Comparison of ENCODE assay signal across 23 cellular contexts in genomic region chr19:41478875-41479756, GRCh38. TPM values are rescaled to one million over a fixed set of nuclear protein-coding genes. Genes with fewer than 3 reads are reported as not detected.
DNase-seq lines count a peak whose midpoint lies in the region; ATAC-seq and TF ChIP-seq lines count a peak whose summit lies in the region.
"Had no signal": no experiment of that assay in that cellular context is flagged by ENCODE, and none has a peak within 500 bp of the region (broad histone marks: within the 10 kb centered on the region; RNA-seq: fewer than 3 reads in every experiment).

No MANE protein-coding gene starts in this region.

- H3K36me3 ChIP-seq in body of pancreas (replicated peaks in 1 of 2; ENCODE audit: insufficient read depth in 1 of 2, low read depth in 2 of 2) (no peaks in the 10 kb centered on the region), gastroesophageal sphincter (no peaks in the 10 kb centered on the region), lung (ENCODE audit: control insufficient read depth in 2 of 2, insufficient read depth in 2 of 2, low read length in 2 of 2) (no peaks in the 10 kb centered on the region), thyroid gland (no peaks in the 10 kb centered on the region), mesendoderm (ENCODE audit: control insufficient read depth, insufficient read depth, low read length) (no peaks in the 10 kb centered on the region)
- H3K36me3 ChIP-seq: BE2C had no signal

- ATAC-seq in body of pancreas, result no peak
- ATAC-seq in gastroesophageal sphincter, result peak; percentile 53
- ATAC-seq in lung (ENCODE audit: insufficient read depth, low FRiP score), result no peak
- ATAC-seq: activated CD8-positive, alpha-beta T cell treated with anti-CD3 and anti-CD28 coated beads, Interleukin-2, amount 10 ng/mL, durations not matched to agents 7 days and 5 days; activated naive CD4-positive, alpha-beta T cell treated with anti-CD3 and anti-CD28 coated beads, Interleukin-2, amount 50 U/mL, for 72 hours; activated T-cell treated with anti-CD3 and anti-CD28 coated beads, Interleukin-2, amount 50 U/mL, for 72 hours had no signal

- no TSS peak for BruUV-seq in Calu3 (replicated peaks; lab: Mats Ljungman, UMichigan)

- H3K27me3 ChIP-seq in body of pancreas (no peaks in the 10 kb centered on the region), gastroesophageal sphincter (peaks cover 76% of the 10 kb centered on the region), lung (ENCODE audit: control insufficient read depth, insufficient read depth) (no peaks in the 10 kb centered on the region), thyroid gland (no peaks in the 10 kb centered on the region), mesendoderm (ENCODE audit: insufficient read depth, low read length, poor library complexity) (no peaks in the 10 kb centered on the region)
- H3K27me3 ChIP-seq: hepatocyte had no signal

- no peak overlapping the region for H3K9ac ChIP-seq in mesendoderm (ENCODE audit: low read length)

- H3K4me2 ChIP-seq in mesendoderm (ENCODE audit: low read length), result no peak overlapping the region
- H3K4me2 ChIP-seq: hepatocyte had no signal

- TF ChIP-seq EP300 in gastroesophageal sphincter (IDR thresholded peaks at IDR 0.05), result no peak

- no peaks in the 10 kb centered on the region for H3K79me1 ChIP-seq in mesendoderm (ENCODE audit: low read length)

- CTCF ChIA-PET in Calu3 (lab: Charles Lee), result interaction anchor here (0.5 to 0.7 kb wide), 2 partner anchors 233 to 766 kb away, joined by 3 to 4 read pairs; no protein-coding TSS in a partner anchor

- H3K27me3 Mint-ChIP-seq in Calu3 (ENCODE audit: unreplicated experiment), result peaks cover 100% of the 10 kb centered on the region

- H3K9me3 Mint-ChIP-seq in Calu3 (ENCODE audit: low read depth, unreplicated experiment), result no peaks in the 10 kb centered on the region
- H3K9me3 Mint-ChIP-seq: activated naive CD4-positive, alpha-beta T cell treated with anti-CD3 and anti-CD28 coated beads, Interleukin-2, amount 50 U/mL, for 72 hours; activated T-cell treated with anti-CD3 and anti-CD28 coated beads, Interleukin-2, amount 50 U/mL, for 72 hours; T-helper 2 cell treated with Interferon-gamma antibody and Interleukin-4, amounts not matched to agents 5 μg/mL and 100 μg/mL, for 36 hours had no signal

- DNase-seq in body of pancreas (no peak), lung (ENCODE audit: low spot score) (no peak), thyroid gland (no peak), mesendoderm (no peak), Calu3 (no peak), hippocampal formation (lab: John Stamatoyannopoulos, UW) (no peak)
- DNase-seq: activated B cell treated with CpG ODN at 0.5 μM for 24 hours; activated CD8-positive, alpha-beta T cell treated with anti-CD3 and anti-CD28 coated beads, Interleukin-2, amount 10 ng/mL, durations not matched to agents 7 days and 5 days; activated T-cell treated with anti-CD3 and anti-CD28 coated beads, Interleukin-2, amount 50 U/mL, for 72 hours; BE2C; GDM1; HCEC 1CT; NCI-H1048; occipital lobe; stimulated activated CD4-positive, alpha-beta T cell treated with anti-CD3 and anti-CD28 coated beads, Interleukin-4, amount 100 ng/mL, for 24 hours; substantia nigra had no signal

- TF ChIP-seq CTCF in body of pancreas (IDR thresholded peaks at IDR 0.05) (no peak), gastroesophageal sphincter (IDR thresholded peaks at IDR 0.05) (no peak), lung (IDR thresholded peaks at IDR 0.05; ENCODE audit: control extremely low read depth, extremely low read depth) (no peak), thyroid gland (IDR thresholded peaks at IDR 0.05) (no peak), Calu3 (IDR thresholded peaks at IDR 0.05; ENCODE audit: unreplicated experiment) (no peak)

- H3K4me1 Mint-ChIP-seq in Calu3 (ENCODE audit: low read depth, unreplicated experiment), result no peaks in the 10 kb centered on the region
- H3K4me1 Mint-ChIP-seq: brain had no signal

- H2BK5ac ChIP-seq in mesendoderm (ENCODE audit: low read length), result no peak overlapping the region

- H3K36me3 Mint-ChIP-seq in Calu3 (ENCODE audit: insufficient read depth, unreplicated experiment), result no peaks in the 10 kb centered on the region
- H3K36me3 Mint-ChIP-seq: activated naive CD4-positive, alpha-beta T cell treated with anti-CD3 and anti-CD28 coated beads, Interleukin-2, amount 50 U/mL, for 72 hours; brain had no signal

- H3K9me3 ChIP-seq in body of pancreas (no peaks in the 10 kb centered on the region), gastroesophageal sphincter (no peaks in the 10 kb centered on the region), lung (ENCODE audit: control insufficient read depth in 2 of 2, insufficient read depth in 1 of 2, low read length in 1 of 2) (no peaks in the 10 kb centered on the region), thyroid gland (no peaks in the 10 kb centered on the region)
- H3K9me3 ChIP-seq: BE2C had no signal

- H3K4me3 ChIP-seq in body of pancreas, result no peak overlapping the region
- H3K4me3 ChIP-seq in gastroesophageal sphincter, result no peak overlapping the region
- peak overlapping the region; percentile 38 for H3K4me3 ChIP-seq in lung
- no peak overlapping the region for H3K4me3 ChIP-seq in thyroid gland (replicated peaks in 1 of 3)
- H3K4me3 ChIP-seq in mesendoderm (ENCODE audit: low read length), result no peak overlapping the region
- H3K4me3 ChIP-seq: hepatocyte had no signal

- H4K5ac ChIP-seq in mesendoderm (ENCODE audit: low read length), result no peak overlapping the region

- no peak overlapping the region for H3K4ac ChIP-seq in mesendoderm (ENCODE audit: low read depth, low read length)

- H3K4me1 ChIP-seq in body of pancreas (no peaks in the 10 kb centered on the region), gastroesophageal sphincter (no peaks in the 10 kb centered on the region), lung (ENCODE audit: control insufficient read depth in 2 of 2, insufficient read depth in 2 of 2, low read length in 2 of 2) (peaks cover 0 to 18% of the 10 kb centered on the region in 2 donors), thyroid gland (peaks cover 0 to 4% of the 10 kb centered on the region in 2 donors), mesendoderm (ENCODE audit: control insufficient read depth, low read depth, low read length) (no peaks in the 10 kb centered on the region)
- H3K4me1 ChIP-seq: BE2C had no signal

- no peak overlapping the region for H2BK120ac ChIP-seq in mesendoderm (ENCODE audit: low read depth, low read length)

- H2AK5ac ChIP-seq in mesendoderm (ENCODE audit: low read length), result no peak overlapping the region

- no peak overlapping the region for H3K27ac Mint-ChIP-seq in Calu3 (ENCODE audit: unreplicated experiment)
- H3K27ac Mint-ChIP-seq: activated B cell treated with CpG ODN at 0.5 μM for 24 hours; activated CD8-positive, alpha-beta T cell treated with anti-CD3 and anti-CD28 coated beads, Interleukin-2, amount 10 ng/mL, durations not matched to agents 7 days and 5 days; activated naive CD4-positive, alpha-beta T cell treated with anti-CD3 and anti-CD28 coated beads, Interleukin-2, amount 50 U/mL, for 72 hours; activated T-cell treated with anti-CD3 and anti-CD28 coated beads, Interleukin-2, amount 50 U/mL, for 72 hours; brain; T-helper 2 cell treated with Interferon-gamma antibody and Interleukin-4, amounts not matched to agents 5 μg/mL and 100 μg/mL, for 36 hours had no signal

- no peak for TF ChIP-seq POLR2A in body of pancreas (IDR thresholded peaks at IDR 0.05)
- TF ChIP-seq POLR2A in gastroesophageal sphincter (IDR thresholded peaks at IDR 0.05), result no peak
- TF ChIP-seq POLR2A in thyroid gland (IDR thresholded peaks at IDR 0.05), result peak in 1 of 2 donors; percentile 9

- no peak overlapping the region for H3K18ac ChIP-seq in mesendoderm (ENCODE audit: low read length)

- no peak overlapping the region for H2BK15ac ChIP-seq in mesendoderm (replicated peaks; ENCODE audit: low read depth)

- no peak overlapping the region for H3K4me3 Mint-ChIP-seq in Calu3 (ENCODE audit: low read depth, unreplicated experiment)
- H3K4me3 Mint-ChIP-seq: activated B cell treated with CpG ODN at 0.5 μM for 24 hours; activated CD8-positive, alpha-beta T cell treated with anti-CD3 and anti-CD28 coated beads, Interleukin-2, amount 10 ng/mL, durations not matched to agents 7 days and 5 days; activated T-cell treated with anti-CD3 and anti-CD28 coated beads, Interleukin-2, amount 50 U/mL, for 72 hours; brain; T-helper 2 cell treated with Interferon-gamma antibody and Interleukin-4, amounts not matched to agents 5 μg/mL and 100 μg/mL, for 36 hours had no signal

- 59 to 67% methylated on average over 15 of the region's 15 CpGs for WGBS in body of pancreas, 2 donors
- 58 to 78% methylated on average over 11 to 15 of the region's 15 CpGs for WGBS in gastroesophageal sphincter (ENCODE audit: low coverage in 1 of 2), 2 donors
- 53 to 59% methylated on average over 15 of the region's 15 CpGs for WGBS in lung, 2 donors
- WGBS in thyroid gland, 2 donors, result 69 to 74% methylated on average over 15 of the region's 15 CpGs
- no CpG with 5 or more reads among the region's 15 CpGs for WGBS in mesendoderm (ENCODE audit: extremely low coverage, insufficient coverage, low lambda C conversion rate)

- H3K27ac ChIP-seq in body of pancreas (peak overlapping the region in 3 of 4 donors; percentile 9 to 30 (median 26)), gastroesophageal sphincter (peak overlapping the region in 3 of 4 donors; percentile 54 to 65 (median 55)), lung (ENCODE audit: low read depth in 1 of 2, low read length in 1 of 2) (peak overlapping the region; percentile 54 to 85), thyroid gland (peak overlapping the region; percentile 37 to 59 (median 56)), mesendoderm (ENCODE audit: low read depth, low read length) (no peak overlapping the region)
- H3K27ac ChIP-seq: hepatocyte had no signal

- H3K23ac ChIP-seq in mesendoderm (ENCODE audit: low read length), result no peak overlapping the region

- no peak overlapping the region for H4K8ac ChIP-seq in mesendoderm (ENCODE audit: low read depth, low read length)

- no peaks in the 10 kb centered on the region for H3K79me2 ChIP-seq in mesendoderm (ENCODE audit: control insufficient read depth, insufficient read depth, low read length)
- H3K79me2 ChIP-seq: hepatocyte had no signal

- intact Hi-C loops in body of pancreas (cut with DNase I) (no loop called here), thyroid gland (cut with DNase I) (no loop called here), Calu3 (cut with micrococcal nuclease; ENCODE audit: unreplicated experiment) (no loop called here)

- no peak overlapping the region for H3K56ac ChIP-seq in mesendoderm (ENCODE audit: low read length)

RNA-seq across cellular contexts. Expression of gene ERICH4, which starts 36.2 kb away (rescaled TPM):
- total RNA-seq in body of pancreas, result not detected
- not detected for total RNA-seq in gastroesophageal sphincter
- not detected for total RNA-seq in lung
- under 1 TPM in 1 of 2 donors, not detected in 1; 0.16 TPM for polyA plus RNA-seq in lung
- not detected for total RNA-seq in thyroid gland
- not detected for polyA plus RNA-seq in mesendoderm (2013, experiment 1 of 2)
- not detected for polyA plus RNA-seq in mesendoderm (2013, experiment 2 of 2)
- not detected in 2 replicates for total RNA-seq in Calu3 (2022)
- total RNA-seq: activated B cell treated with CpG ODN at 0.5 μM for 24 hours; activated CD8-positive, alpha-beta T cell treated with anti-CD3 and anti-CD28 coated beads, Interleukin-2, amount 10 ng/mL, durations not matched to agents 7 days and 5 days; activated naive CD4-positive, alpha-beta T cell treated with anti-CD3 and anti-CD28 coated beads, Interleukin-2, amount 50 U/mL, for 72 hours; activated T-cell treated with anti-CD3 and anti-CD28 coated beads, Interleukin-2, amount 50 U/mL, for 72 hours; occipital lobe; SK-MEL-5 had no signal
- polyA plus RNA-seq: keratinocyte had no signal

RNA-seq across cellular contexts. Expression of gene DMAC2, which starts 39.4 kb away (rescaled TPM):
- total RNA-seq in body of pancreas, result 10 to 100 TPM; 13.5 to 45.5 TPM
- 10 to 100 TPM; 37.6 to 67.0 (median 51.4) TPM for total RNA-seq in gastroesophageal sphincter
- total RNA-seq in lung, result 10 to 100 TPM; 25.5 to 51.4 TPM
- polyA plus RNA-seq in lung, result 10 to 100 TPM; 46.2 to 51.7 TPM
- total RNA-seq in thyroid gland, result 10 to 100 TPM; 39.1 to 53.1 (median 44.2) TPM
- 70.8 TPM for polyA plus RNA-seq in mesendoderm (2013, experiment 1 of 2)
- polyA plus RNA-seq in mesendoderm (2013, experiment 2 of 2), result 70.2 TPM
- total RNA-seq in Calu3 (2022), result 50.5 and 50.8 TPM in 2 replicates

RNA-seq across cellular contexts. Expression of gene B3GNT8, which starts 51.9 kb away (rescaled TPM):
- total RNA-seq in body of pancreas (1 to 10 TPM; 3.6 to 9.1 TPM), gastroesophageal sphincter (1 to 10 TPM; 1.9 to 6.1 (median 2.7) TPM), lung (10 to 100 TPM in 1 of 2 donors, 1 to 10 TPM in 1; 6.2 to 30.5 TPM), thyroid gland (1 to 10 TPM in 2 of 4 donors, under 1 TPM in 1, not detected in 1; 0.59 to 2.4 (median 1.4) TPM), Calu3 (2022) (0.19 TPM in 1 of 2 replicates, not detected in the other)
- 10 to 100 TPM; 35.1 to 39.0 TPM for polyA plus RNA-seq in lung
- polyA plus RNA-seq in mesendoderm (2013, experiment 1 of 2), result 1.7 TPM
- 1.3 TPM for polyA plus RNA-seq in mesendoderm (2013, experiment 2 of 2)
- total RNA-seq: SK-MEL-5 had no signal
